Comparison of ENCODE assay signal across 10 cellular contexts in genomic region chr1:19646366-19646765, GRCh38. TPM values are rescaled to one million over a fixed set of nuclear protein-coding genes. Genes with fewer than 3 reads are reported as not detected.
A peak's percentile ranks its signal among the peaks of the same experiment; 100 is the strongest.
DNase-seq lines count a peak whose midpoint lies in the region; ATAC-seq and TF ChIP-seq lines count a peak whose summit lies in the region.
"Had no signal": no experiment of that assay in that cellular context is flagged by ENCODE, and none has a peak within 500 bp of the region (broad histone marks: within the 10 kb centered on the region; RNA-seq: fewer than 3 reads in every experiment).

No MANE protein-coding gene starts in this region.

- intact Hi-C loops in A673 (cut with micrococcal nuclease; ENCODE audit: unreplicated experiment), result no loop called here

- peak; percentile 57 for DNase-seq in HPDE6-E6E7 (ENCODE audit: extremely low spot score)
- peak; percentile 52 for DNase-seq in activated CD4-positive, alpha-beta memory T cell treated with anti-CD3 and anti-CD28 coated beads, Interleukin-2, amount 10 ng/mL, durations not matched to agents 7 days and 5 days
- DNase-seq in fibroblast of pulmonary artery (ENCODE audit: low read depth), result no peak
- DNase-seq in endothelial cell (ENCODE audit: low spot score), result no peak
- no peak for DNase-seq in A673 (ENCODE audit: low spot score)
- DNase-seq: MV-4-11 had no signal

- POLR2A ChIA-PET in activated CD4-positive, alpha-beta memory T cell treated with anti-CD3 and anti-CD28 coated beads, Interleukin-2, amount 10 ng/mL, durations not matched to agents 7 days and 5 days (lab: Charles Lee), result interaction anchor here (1.1 to 5.6 kb wide), 5 partner anchors 11 to 255 kb away, joined by 3 to 31 read pairs (median 4); a partner anchor contains a TSS
- POLR2A ChIA-PET in A673 (lab: Charles Lee; ENCODE audit: low non-redundant PET), result no interaction called here

- H3K4me3 ChIP-seq in fibroblast of pulmonary artery (replicated peaks; ENCODE audit: low read depth, low read length), result peak overlapping the region; percentile 77
- peak overlapping the region in 6 of 7 experiments; percentile 54 to 82 (median 66) for H3K4me3 ChIP-seq in skin epidermis
- no peak overlapping the region for H3K4me3 ChIP-seq in A673 (ENCODE audit: low read depth, low read length, poor library complexity, severe bottlenecking)
- H3K4me3 ChIP-seq: cardiac muscle cell had no signal

- no peaks in the 10 kb centered on the region for H3K9me3 Mint-ChIP-seq in activated CD4-positive, alpha-beta memory T cell treated with anti-CD3 and anti-CD28 coated beads, Interleukin-2, amount 10 ng/mL, durations not matched to agents 7 days and 5 days
- no peaks in the 10 kb centered on the region for H3K9me3 Mint-ChIP-seq in endothelial cell (ENCODE audit: unreplicated experiment)

- H3K27me3 ChIP-seq in A673 (replicated peaks; ENCODE audit: insufficient read depth, low read depth, low read length, poor library complexity), result no peaks in the 10 kb centered on the region

- H3K36me3 Mint-ChIP-seq in activated CD4-positive, alpha-beta memory T cell treated with anti-CD3 and anti-CD28 coated beads, Interleukin-2, amount 10 ng/mL, durations not matched to agents 7 days and 5 days (ENCODE audit: low read depth), result peaks cover 2% of the 10 kb centered on the region
- no peaks in the 10 kb centered on the region for H3K36me3 Mint-ChIP-seq in endothelial cell (ENCODE audit: low read depth, unreplicated experiment)

- H3K4me1 Mint-ChIP-seq in activated CD4-positive, alpha-beta memory T cell treated with anti-CD3 and anti-CD28 coated beads, Interleukin-2, amount 10 ng/mL, durations not matched to agents 7 days and 5 days, result peaks cover 39% of the 10 kb centered on the region
- peaks cover 14% of the 10 kb centered on the region for H3K4me1 Mint-ChIP-seq in endothelial cell (ENCODE audit: unreplicated experiment)

- no peak for TF ChIP-seq CTCF in fibroblast of pulmonary artery (IDR thresholded peaks at IDR 0.05; ENCODE audit: low read length, missing control alignments)
- no peak for TF ChIP-seq CTCF in endothelial cell (IDR thresholded peaks at IDR 0.05; ENCODE audit: unreplicated experiment)
- no peak for TF ChIP-seq CTCF in A673 (conservative IDR thresholded peaks at IDR 0.05; ENCODE audit: low read depth, low read length)

- H3K27ac ChIP-seq in skin epidermis (peak overlapping the region in 17 of 21 experiments; percentile 0 to 97 (median 92)), A673 (ENCODE audit: low read depth, low read length, poor library complexity, severe bottlenecking) (no peak overlapping the region)
- H3K27ac ChIP-seq: cardiac muscle cell had no signal

- peaks cover 4% of the 10 kb centered on the region for H3K4me1 ChIP-seq in A673 (ENCODE audit: insufficient read depth, low read length, poor library complexity, severe bottlenecking)

- H3K4me3 Mint-ChIP-seq in activated CD4-positive, alpha-beta memory T cell treated with anti-CD3 and anti-CD28 coated beads, Interleukin-2, amount 10 ng/mL, durations not matched to agents 7 days and 5 days, result peak overlapping the region; percentile 90
- no peak overlapping the region for H3K4me3 Mint-ChIP-seq in endothelial cell (ENCODE audit: unreplicated experiment)

- no peaks in the 10 kb centered on the region for H3K9me3 ChIP-seq in A673 (ENCODE audit: low read depth, low read length, poor library complexity, severe bottlenecking)

- CTCF ChIA-PET in activated CD4-positive, alpha-beta memory T cell treated with anti-CD3 and anti-CD28 coated beads, Interleukin-2, amount 10 ng/mL, durations not matched to agents 7 days and 5 days (lab: Charles Lee), result interaction anchor here (1.2 to 1.5 kb wide), 3 partner anchors 10 to 146 kb away, joined by 3 to 4 read pairs (median 3); no protein-coding TSS in a partner anchor
- CTCF ChIA-PET in A673 (lab: Charles Lee), result no interaction called here

- no peak overlapping the region for H3K27ac Mint-ChIP-seq in activated CD4-positive, alpha-beta memory T cell treated with anti-CD3 and anti-CD28 coated beads, Interleukin-2, amount 10 ng/mL, durations not matched to agents 7 days and 5 days
- H3K27ac Mint-ChIP-seq in endothelial cell (ENCODE audit: unreplicated experiment), result no peak overlapping the region

- H3K36me3 ChIP-seq in A673 (ENCODE audit: insufficient read depth, low read length, poor library complexity, severe bottlenecking), result no peaks in the 10 kb centered on the region
- H3K36me3 ChIP-seq: cardiac muscle cell had no signal

- BruUV-seq in A673 (replicated peaks; lab: Mats Ljungman, UMichigan), result no TSS peak

- ATAC-seq in HG03565 (IDR thresholded peaks at IDR 0.05; ENCODE audit: unreplicated experiment), result no peak

- peaks cover 19% of the 10 kb centered on the region for H3K27me3 Mint-ChIP-seq in activated CD4-positive, alpha-beta memory T cell treated with anti-CD3 and anti-CD28 coated beads, Interleukin-2, amount 10 ng/mL, durations not matched to agents 7 days and 5 days
- peaks cover 11% of the 10 kb centered on the region for H3K27me3 Mint-ChIP-seq in endothelial cell (ENCODE audit: unreplicated experiment)

RNA-seq across cellular contexts. Expression of gene NBL1, which starts 2.3 kb away (rescaled TPM):
- total RNA-seq in activated CD4-positive, alpha-beta memory T cell treated with anti-CD3 and anti-CD28 coated beads, Interleukin-2, amount 10 ng/mL, durations not matched to agents 7 days and 5 days, result 10 to 100 TPM; 25.4 to 29.8 TPM
- total RNA-seq in endothelial cell (ENCODE audit: unreplicated experiment), result 38.1 TPM
- total RNA-seq in A673 (2021), result 7.9 and 12.5 TPM in 2 replicates

RNA-seq across cellular contexts. Expression of gene HTR6, which starts 18.3 kb away (rescaled TPM):
- total RNA-seq in activated CD4-positive, alpha-beta memory T cell treated with anti-CD3 and anti-CD28 coated beads, Interleukin-2, amount 10 ng/mL, durations not matched to agents 7 days and 5 days, result not detected
- not detected for total RNA-seq in endothelial cell (ENCODE audit: unreplicated experiment)
- total RNA-seq in A673 (2021), result not detected in 2 replicates
- total RNA-seq: cardiac muscle cell, mesenteric fat pad had no signal

Comparison
In these comparisons a context has a peak if more than half of its experiments do, and no peak if none do; other contexts are left out.
1. DNase-seq: peak in HPDE6-E6E7 (single experiment) and activated CD4-positive, alpha-beta memory T cell treated with anti-CD3 and anti-CD28 coated beads, Interleukin-2, amount 10 ng/mL, durations not matched to agents 7 days and 5 days (single experiment); none in fibroblast of pulmonary artery (single experiment), endothelial cell (single experiment) and A673 (single experiment).